ENCODE assay signal across 8 cellular contexts in genomic region chr1:149886112-149886395, GRCh38. TPM values are rescaled to one million over a fixed set of nuclear protein-coding genes. Genes with fewer than 3 reads are reported as not detected.
DNase-seq lines count a peak whose midpoint lies in the region; ATAC-seq and TF ChIP-seq lines count a peak whose summit lies in the region.
"Not testable (repeated sequence)": the region's sequence is repeated elsewhere in the genome, so short reads cannot be mapped to it uniquely, and the experiment has no call there.

No MANE protein-coding gene starts in this region.

- H3K27me3 Mint-ChIP-seq in Caco-2 (ENCODE audit: insufficient read depth, unreplicated experiment): not testable (repeated sequence)

- not testable (repeated sequence) for H3K9me3 Mint-ChIP-seq in Caco-2 (ENCODE audit: unreplicated experiment)

- peak overlapping the region; percentile 66 for H3K4me3 ChIP-seq in Caco-2 (ENCODE audit: low read depth, low read length)
- H3K4me3 ChIP-seq in Jurkat, Clone E6-1 (ENCODE audit: low read length): peak overlapping the region; percentile 65
- H3K4me3 ChIP-seq in WERI-Rb-1 (ENCODE audit: low read depth, low read length): peak overlapping the region; percentile 82
- H3K4me3 ChIP-seq in colonic mucosa: peak overlapping the region; percentile 64
- peak overlapping the region; percentile 69 for H3K4me3 ChIP-seq in lower leg skin (ENCODE audit: low read depth, poor library complexity, severe bottlenecking)
- H3K4me3 ChIP-seq in retinal pigment epithelial cell (ENCODE audit: low read length): peak overlapping the region; percentile 63
- H3K4me3 ChIP-seq in upper lobe of right lung: peak overlapping the region; percentile 64

- not testable (repeated sequence) for DNase-seq in Caco-2; WERI-Rb-1; colonic mucosa; lower leg skin (ENCODE audit: low spot score in 2 of 2); retinal pigment epithelial cell (ENCODE audit: low read depth); upper lobe of right lung
- DNase-seq in Jurkat, Clone E6-1 (ENCODE audit: low read depth, low spot score): peak; percentile 25
- DNase-seq in Right ventricle myocardium inferior (ENCODE audit: missing footprints): peak; percentile 69

- H3K27me3 ChIP-seq in Caco-2 (replicated peaks; ENCODE audit: control insufficient read depth, insufficient read depth, low read length); WERI-Rb-1 (ENCODE audit: insufficient read depth, low read depth, severe bottlenecking); colonic mucosa; upper lobe of right lung: not testable (repeated sequence)

- CTCF ChIA-PET in Caco-2 (lab: Charles Lee): interaction anchor here (0.9 kb wide), 1 partner anchor 301 kb away, joined by 3 read pairs; no protein-coding TSS in a partner anchor

- H3K27ac ChIP-seq in WERI-Rb-1 (peak overlapping the region; percentile 91), colonic mucosa (peak overlapping the region; percentile 100), upper lobe of right lung (peak overlapping the region; percentile 100)

- H3K36me3 ChIP-seq in Caco-2 (ENCODE audit: control insufficient read depth, insufficient read depth, low read length); WERI-Rb-1; colonic mucosa; upper lobe of right lung: not testable (repeated sequence)

- H3K4me1 ChIP-seq in Caco-2: peaks cover 13% of the 10 kb centered on the region
- H3K4me1 ChIP-seq in colonic mucosa: not testable (repeated sequence)
- H3K4me1 ChIP-seq in upper lobe of right lung: peaks cover 18% of the 10 kb centered on the region

- BruUV-seq in Caco-2 (replicated peaks; lab: Mats Ljungman, UMichigan): TSS peak; percentile 82

- not testable (repeated sequence) for H3K9me3 ChIP-seq in Caco-2; WERI-Rb-1 (ENCODE audit: severe bottlenecking); colonic mucosa; upper lobe of right lung

- TF ChIP-seq CTCF in Caco-2 (IDR thresholded peaks at IDR 0.05; ENCODE audit: insufficient read depth in 1 of 2, low read depth in 1 of 2, low read length in 1 of 2, severe bottlenecking in 1 of 2, unreplicated experiment in 1 of 2); WERI-Rb-1 (IDR thresholded peaks at IDR 0.05; ENCODE audit: low read depth, low read length); colonic mucosa (IDR thresholded peaks at IDR 0.05); lower leg skin (IDR thresholded peaks at IDR 0.05); retinal pigment epithelial cell (conservative IDR thresholded peaks at IDR 0.05; ENCODE audit: low read depth, low read length); upper lobe of right lung (IDR thresholded peaks at IDR 0.05): not testable (repeated sequence)

- not testable (repeated sequence) for H3K27ac Mint-ChIP-seq in Caco-2 (ENCODE audit: unreplicated experiment)

- POLR2A ChIA-PET in Caco-2 (lab: Charles Lee): interaction anchor here (0.6 to 4.1 kb wide), 10 partner anchors 14 to 135 kb away, joined by 3 to 30 read pairs (median 8); partner anchors contain the start of genes BOLA1 and MTMR11

- 0 to 1% methylated on average over 8 to 19 of the region's 19 CpGs for WGBS in lower leg skin, 2 donors

- not testable (repeated sequence) for ATAC-seq in Right ventricle myocardium inferior, upper lobe of right lung

- H3K4me1 Mint-ChIP-seq in Caco-2 (ENCODE audit: low read depth, unreplicated experiment): not testable (repeated sequence)

- intact Hi-C loops in Caco-2 (cut with micrococcal nuclease; ENCODE audit: unreplicated experiment); colonic mucosa (cut with DNase I); Right ventricle myocardium inferior (cut with DNase I); lower leg skin (cut with DNase I; ENCODE audit: low total_unique reads); upper lobe of right lung (cut with DNase I): not testable (repeated sequence)

- H3K9ac ChIP-seq in colonic mucosa (ENCODE audit: low read depth in 2 of 2, low read length in 2 of 2): peak overlapping the region; percentile 82 to 98

- TF ChIP-seq POLR2A in lower leg skin (IDR thresholded peaks at IDR 0.05): not testable (repeated sequence)

- H3K4me3 Mint-ChIP-seq in Caco-2 (ENCODE audit: unreplicated experiment): not testable (repeated sequence)

- peaks cover 14% of the 10 kb centered on the region for H3K36me3 Mint-ChIP-seq in Caco-2 (ENCODE audit: insufficient read depth, unreplicated experiment)

RNA-seq across cellular contexts. Expression of gene BOLA1, which starts 13.3 kb away (rescaled TPM):
- total RNA-seq in Caco-2 (2022) (22.7 and 22.9 TPM in 2 replicates), colonic mucosa (10 to 100 TPM; 12.8 to 21.1 TPM), Right ventricle myocardium inferior (15.3 TPM), lower leg skin (10 to 100 TPM; 30.6 to 63.0 (median 46.0) TPM), upper lobe of right lung (16.5 TPM)
- 81.1 TPM for polyA plus RNA-seq in Jurkat, Clone E6-1 (2012; ENCODE audit: insufficient read depth, insufficient read length)

RNA-seq across cellular contexts. Expression of gene SV2A, which starts 31.6 kb away (rescaled TPM):
- total RNA-seq in Caco-2 (2022): 4.7 TPM in 2 replicates
- polyA plus RNA-seq in Jurkat, Clone E6-1 (2012; ENCODE audit: insufficient read depth, insufficient read length): 20.3 TPM
- total RNA-seq in colonic mucosa: 1 to 10 TPM in 1 of 2 donors, under 1 TPM in 1; 0.89 to 1.5 TPM
- total RNA-seq in Right ventricle myocardium inferior: 0.51 TPM
- 1 to 10 TPM in 1 of 4 donors, under 1 TPM in 3; 0.27 to 1.1 (median 0.55) TPM for total RNA-seq in lower leg skin
- 1.7 TPM for total RNA-seq in upper lobe of right lung

RNA-seq across cellular contexts. Expression of gene SF3B4, which starts 41.5 kb away (rescaled TPM):
- total RNA-seq in Caco-2 (2022): 103 and 104 TPM in 2 replicates
- 113 TPM for polyA plus RNA-seq in Jurkat, Clone E6-1 (2012; ENCODE audit: insufficient read depth, insufficient read length)
- 10 to 100 TPM; 42.2 to 66.1 TPM for total RNA-seq in colonic mucosa
- 24.8 TPM for total RNA-seq in Right ventricle myocardium inferior
- total RNA-seq in lower leg skin: 10 to 100 TPM; 14.9 to 21.6 (median 18.3) TPM
- 44.5 TPM for total RNA-seq in upper lobe of right lung

RNA-seq across cellular contexts. Expression of gene MTMR11, which starts 50.6 kb away (rescaled TPM):
- total RNA-seq in Caco-2 (2022) (2.2 and 2.3 TPM in 2 replicates), colonic mucosa (100 to 1,000 TPM; 168 to 188 TPM), Right ventricle myocardium inferior (3.5 TPM), lower leg skin (10 to 100 TPM; 15.6 to 21.4 (median 19.0) TPM), upper lobe of right lung (17.1 TPM)
- polyA plus RNA-seq in Jurkat, Clone E6-1 (2012; ENCODE audit: insufficient read depth, insufficient read length): 0.66 TPM
